1 cellular context compared by ENCODE assay signal in genomic region chr7:30963842-30964241, GRCh38.
TF ChIP-seq lines count a peak whose summit lies in the region.

GHRHR (plus strand) TSS chr7:30963953; CDS start chr7:30964069, 116 bp downstream.

TF ChIP-seq in K562, 482 proteins besides CTCF, POLR2A, EP300 and RAD21 (continued from another document):
- TF ChIP-seq ZNF609 (CRISPR knock-in tag; IDR thresholded peaks at IDR 0.05; ENCODE audit: borderline replicate concordance) (no peak), TCF3 (CRISPR knock-in tag; IDR thresholded peaks at IDR 0.05) (no peak), PTTG1 (tag; IDR thresholded peaks at IDR 0.05; ENCODE audit: low read depth) (no peak), ARID2 (IDR thresholded peaks at IDR 0.05) (no peak), TRIM25 (IDR thresholded peaks at IDR 0.05; ENCODE audit: borderline replicate concordance) (no peak), POLR2B (IDR thresholded peaks at IDR 0.05; ENCODE audit: low read depth, partially characterized antibody) (no peak), HNRNPUL1 (IDR thresholded peaks at IDR 0.05; ENCODE audit: low read length) (no peak), FOS (IDR thresholded peaks at IDR 0.05; ENCODE audit: extremely low read depth, insufficient read length) (no peak), BCL6 (CRISPR knock-in tag; IDR thresholded peaks at IDR 0.05) (no peak), PHB2 (IDR thresholded peaks at IDR 0.05; ENCODE audit: low read depth) (no peak)
TF ChIP-seq in K562: peak in this region for 0.
